In the genomic region with DNA sequence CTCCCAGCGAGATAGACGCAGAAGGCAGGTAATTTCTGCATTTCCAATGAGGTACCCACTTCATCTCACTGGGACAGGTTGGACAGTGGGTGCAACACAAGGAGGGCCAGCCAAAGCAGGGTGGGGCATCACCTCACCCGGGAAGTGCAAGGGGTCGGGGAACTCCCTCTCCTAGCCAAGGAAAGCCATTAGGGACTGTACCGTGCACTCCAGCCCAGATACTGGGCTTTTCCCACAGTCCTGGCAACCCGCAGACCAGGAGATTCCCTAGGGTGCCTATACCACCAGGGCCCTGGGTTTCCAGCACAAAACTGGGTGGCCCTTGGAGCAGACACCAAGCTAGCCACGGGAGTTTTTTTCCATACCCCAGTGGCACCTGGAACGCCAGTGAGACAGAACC, we compare ENCODE assay signal across 1 cellular context.
TF ChIP-seq lines count a peak whose summit lies in the region.

No MANE protein-coding gene starts in this region.

TF ChIP-seq in H1, 55 proteins besides CTCF, POLR2A, EP300 and RAD21:
- TF ChIP-seq RBBP5 (IDR thresholded peaks at IDR 0.05; ENCODE audit: borderline replicate concordance, low read depth, low read length) (peak; percentile 9; the same call in 1 of the 2 replicates), BRCA1 (IDR thresholded peaks at IDR 0.05; ENCODE audit: low read depth, low read length) (no peak)
